In genomic region chr1:151347523-151348246, GRCh38 we compare ENCODE assay signal across 8 cellular contexts. TPM values are rescaled to one million over a fixed set of nuclear protein-coding genes. Genes with fewer than 3 reads are reported as not detected.
DNase-seq lines count a peak whose midpoint lies in the region; ATAC-seq and TF ChIP-seq lines count a peak whose summit lies in the region.

No MANE protein-coding gene starts in this region.

- DNase-seq in ACHN (peak; percentile 33), HCEC 1CT (peak; percentile 42), adrenal gland (no peak), lung (ENCODE audit: low spot score) (no peak), activated gamma-delta T cell treated with Interleukin-2 at 50 U/mL for 16 hours (no peak), NCI-H1048 (lab: John Stamatoyannopoulos, UW) (no peak)
- no peak for DNase-seq in activated effector memory CD4-positive, alpha-beta T cell treated with anti-CD3 and anti-CD28 coated beads, Interleukin-2, amount 50 U/mL, for 16 hours

- H3K27ac ChIP-seq in adrenal gland (peak overlapping the region in 4 of 5 donors; percentile 74 to 93 (median 84)), lung (ENCODE audit: low read depth in 1 of 2, low read length in 1 of 2) (peak overlapping the region; percentile 27 to 57)

- H3K4me3 ChIP-seq in adrenal gland, result peak overlapping the region in 2 of 4 donors; percentile 47 to 71
- peak overlapping the region; percentile 16 for H3K4me3 ChIP-seq in lung

- ATAC-seq in lung (ENCODE audit: insufficient read depth, low FRiP score), result no peak
- ATAC-seq in GM19463 (IDR thresholded peaks at IDR 0.05; ENCODE audit: unreplicated experiment), result no peak

- intact Hi-C loops in adrenal gland (cut with DNase I), result no loop called here

- no peak for TF ChIP-seq POLR2A in adrenal gland (IDR thresholded peaks at IDR 0.05)

- in situ Hi-C loops in ACHN (cut with HindIII; ENCODE audit: low pct_ligation_motif_present, low pct_unique_long_range_greater_than_20kb, low sequenced_read_pairs), result no loop called here

- H3K36me3 ChIP-seq in adrenal gland (replicated peaks in 1 of 2), result peaks cover 0 to 24% of the 10 kb centered on the region in 2 donors
- H3K36me3 ChIP-seq in lung (ENCODE audit: control insufficient read depth in 2 of 2, insufficient read depth in 2 of 2, low read length in 2 of 2), result peaks cover 0 to 17% of the 10 kb centered on the region in 2 donors

- peaks cover 8 to 14% of the 10 kb centered on the region in 2 donors for H3K4me1 ChIP-seq in adrenal gland (replicated peaks in 1 of 2)
- H3K4me1 ChIP-seq in lung (ENCODE audit: control insufficient read depth in 2 of 2, insufficient read depth in 2 of 2, low read length in 2 of 2), result peaks cover 3% of the 10 kb centered on the region in 2 donors

- 28 to 33% (median 29%) methylated on average over 12 of the region's 12 CpGs for WGBS in adrenal gland, 4 donors
- WGBS in lung, 2 donors, result 28 to 32% methylated on average over 12 of the region's 12 CpGs

- H3K9me3 ChIP-seq in adrenal gland (replicated peaks in 1 of 3) (no peaks in the 10 kb centered on the region), lung (ENCODE audit: control insufficient read depth in 2 of 2, insufficient read depth in 1 of 2, low read length in 1 of 2) (no peaks in the 10 kb centered on the region)

- no peaks in the 10 kb centered on the region for H3K27me3 ChIP-seq in adrenal gland
- H3K27me3 ChIP-seq in lung (ENCODE audit: control insufficient read depth, insufficient read depth), result no peaks in the 10 kb centered on the region

- TF ChIP-seq CTCF in adrenal gland (IDR thresholded peaks at IDR 0.05) (no peak), lung (IDR thresholded peaks at IDR 0.05; ENCODE audit: control extremely low read depth, extremely low read depth) (no peak)

RNA-seq across cellular contexts. Expression of gene RFX5, which starts 0.6 kb away (rescaled TPM):
- 10 to 100 TPM; 37.2 to 82.5 (median 61.6) TPM for total RNA-seq in adrenal gland
- polyA plus RNA-seq in adrenal gland, result 10 to 100 TPM; 22.6 to 38.0 (median 37.9) TPM
- total RNA-seq in lung, result 10 to 100 TPM; 40.2 to 40.3 TPM
- polyA plus RNA-seq in lung, result 10 to 100 TPM; 16.6 to 29.0 TPM

RNA-seq across cellular contexts. Expression of gene PI4KB, which starts 20.5 kb away (rescaled TPM):
- total RNA-seq in adrenal gland (10 to 100 TPM; 57.7 to 83.5 (median 67.0) TPM), lung (10 to 100 TPM; 48.3 to 65.2 TPM)
- polyA plus RNA-seq in adrenal gland (10 to 100 TPM; 30.8 to 56.6 (median 37.6) TPM), lung (10 to 100 TPM; 25.0 to 42.3 TPM)

RNA-seq across cellular contexts. Expression of gene SELENBP1, which starts 24.8 kb away (rescaled TPM):
- total RNA-seq in adrenal gland (10 to 100 TPM; 18.8 to 41.6 (median 35.0) TPM), lung (100 to 1,000 TPM; 195 to 282 TPM)
- polyA plus RNA-seq in adrenal gland (10 to 100 TPM; 11.0 to 61.8 (median 32.3) TPM), lung (100 to 1,000 TPM in 1 of 2 donors, 10 to 100 TPM in 1; 84.1 to 177 TPM)

RNA-seq across cellular contexts. Expression of gene PSMB4, which starts 51.7 kb away (rescaled TPM):
- total RNA-seq in adrenal gland, result 100 to 1,000 TPM; 204 to 442 (median 293) TPM
- 100 to 1,000 TPM; 364 to 544 (median 406) TPM for polyA plus RNA-seq in adrenal gland
- total RNA-seq in lung, result 100 to 1,000 TPM; 123 to 247 TPM
- 100 to 1,000 TPM; 373 to 452 TPM for polyA plus RNA-seq in lung

Comparison
In these comparisons a context has a peak if more than half of its experiments do, and no peak if none do; other contexts are left out.
1. DNase-seq: peak in ACHN (single experiment) and HCEC 1CT (single experiment); none in adrenal gland (0 of 7), lung (single experiment), activated gamma-delta T cell treated with Interleukin-2 at 50 U/mL for 16 hours (single experiment), activated effector memory CD4-positive, alpha-beta T cell treated with anti-CD3 and anti-CD28 coated beads, Interleukin-2, amount 50 U/mL, for 16 hours (single experiment) and NCI-H1048 (single experiment).
2. RNA of gene SELENBP1, which starts 24.8 kb away (total RNA-seq): 195 to 282 TPM in lung; 18.8 to 41.6 TPM in adrenal gland; every median in the first group is over 4 times any median in the second.